Comparison of ENCODE assay signal across 8 cellular contexts in genomic region chr5:73591102-73591695, GRCh38. TPM values are rescaled to one million over a fixed set of nuclear protein-coding genes. Genes with fewer than 3 reads are reported as not detected.
DNase-seq lines count a peak whose midpoint lies in the region; ATAC-seq and TF ChIP-seq lines count a peak whose summit lies in the region.

No MANE protein-coding gene starts in this region.

- H2AFZ ChIP-seq in smooth muscle cell (ENCODE audit: low read depth) = no peak overlapping the region

- TF ChIP-seq CTCF in astrocyte of the spinal cord (IDR thresholded peaks at IDR 0.05; ENCODE audit: low read depth, low read length) = peak; percentile 65
- TF ChIP-seq CTCF in smooth muscle cell (IDR thresholded peaks at IDR 0.05; ENCODE audit: borderline replicate concordance, insufficient read depth, poor library complexity, severe bottlenecking) = peak; percentile 89

- WGBS in smooth muscle cell (ENCODE audit: low lambda C conversion rate) = 63% methylated on average over 4 of the region's 4 CpGs

- no peaks in the 10 kb centered on the region for H3K4me1 Mint-ChIP-seq in CD8-positive, alpha-beta memory T cell

- POLR2A ChIA-PET in CD8-positive, alpha-beta memory T cell (lab: Charles Lee) = no interaction called here

- in situ Hi-C loops in astrocyte of the spinal cord (cut with HindIII; ENCODE audit: low sequenced_read_pairs) = no loop called here

- H3F3A ChIP-seq in smooth muscle cell (ENCODE audit: low read depth) = no peaks in the 10 kb centered on the region

- no peak overlapping the region for H3K27ac Mint-ChIP-seq in CD8-positive, alpha-beta memory T cell

- H3K27me3 Mint-ChIP-seq in CD8-positive, alpha-beta memory T cell = peaks cover 0 to 2% of the 10 kb centered on the region in 2 donors

- H3K9ac ChIP-seq in smooth muscle cell (ENCODE audit: low read depth) = no peak overlapping the region

- no peaks in the 10 kb centered on the region for H3K36me3 Mint-ChIP-seq in CD8-positive, alpha-beta memory T cell

- no peaks in the 10 kb centered on the region for H3K9me3 Mint-ChIP-seq in CD8-positive, alpha-beta memory T cell

- no peaks in the 10 kb centered on the region for H3K79me2 ChIP-seq in smooth muscle cell (ENCODE audit: low read depth)

- CTCF ChIA-PET in CD8-positive, alpha-beta memory T cell (lab: Charles Lee) = interaction anchor here (0.7 to 4.3 kb wide), 14 partner anchors 9 to 1067 kb away, joined by 3 to 33 read pairs (median 6); partner anchors contain the start of genes ANKRA2 and UTP15

- H3K9me3 ChIP-seq in CD8-positive, alpha-beta memory T cell (ENCODE audit: low read length) = no peaks in the 10 kb centered on the region
- H3K9me3 ChIP-seq in smooth muscle cell (replicated peaks; ENCODE audit: low read depth) = no peaks in the 10 kb centered on the region

- no peaks in the 10 kb centered on the region for H3K4me1 ChIP-seq in CD8-positive, alpha-beta memory T cell (ENCODE audit: insufficient read depth, low read length)
- no peaks in the 10 kb centered on the region for H3K4me1 ChIP-seq in smooth muscle cell (ENCODE audit: low read depth)

- ATAC-seq in GM19035 (IDR thresholded peaks at IDR 0.05; ENCODE audit: unreplicated experiment) (peak; percentile 56), HG03457 (IDR thresholded peaks at IDR 0.05; ENCODE audit: unreplicated experiment) (no peak)

- H3K36me3 ChIP-seq in CD8-positive, alpha-beta memory T cell (ENCODE audit: insufficient read depth, low read length) = no peaks in the 10 kb centered on the region
- H3K36me3 ChIP-seq in smooth muscle cell (ENCODE audit: low read depth) = no peaks in the 10 kb centered on the region

- peak; percentile 8 to 54 (median 47) for DNase-seq in CD8-positive, alpha-beta memory T cell
- DNase-seq in LoVo (ENCODE audit: low spot score) (peak; percentile 76), RPMI7951 (ENCODE audit: low read depth) (peak; percentile 70), astrocyte of the spinal cord (ENCODE audit: low read depth, low spot score) (peak; percentile 91), iPS DF 19.7 (ENCODE audit: low read depth, low spot score) (peak; percentile 23), smooth muscle cell (lab: John Stamatoyannopoulos, UW; ENCODE audit: unreplicated experiment) (no peak)

- no peak overlapping the region for H3K27ac ChIP-seq in CD8-positive, alpha-beta memory T cell (ENCODE audit: low read depth, low read length)
- H3K27ac ChIP-seq in smooth muscle cell (ENCODE audit: low read depth) = peak overlapping the region; percentile 25

- no peaks in the 10 kb centered on the region for H4K20me1 ChIP-seq in smooth muscle cell (ENCODE audit: low read depth)

- H3K4me3 Mint-ChIP-seq in CD8-positive, alpha-beta memory T cell = no peak overlapping the region

- H3K4me2 ChIP-seq in smooth muscle cell = peak overlapping the region; percentile 17

- no peaks in the 10 kb centered on the region for H3K27me3 ChIP-seq in CD8-positive, alpha-beta memory T cell (ENCODE audit: insufficient read depth, low read length, poor library complexity, severe bottlenecking)
- no peaks in the 10 kb centered on the region for H3K27me3 ChIP-seq in smooth muscle cell (ENCODE audit: low read depth)

- H3K4me3 ChIP-seq in CD8-positive, alpha-beta memory T cell (ENCODE audit: low read length) = no peak overlapping the region
- H3K4me3 ChIP-seq in astrocyte of the spinal cord (ENCODE audit: low read depth, low read length) (no peak overlapping the region), smooth muscle cell (no peak overlapping the region)

RNA-seq across cellular contexts. Expression of gene UTP15, which starts 25.7 kb away (rescaled TPM):
- 10 to 100 TPM; 53.4 to 56.5 TPM for total RNA-seq in CD8-positive, alpha-beta memory T cell
- polyA plus RNA-seq in CD8-positive, alpha-beta memory T cell = 8.9 TPM
- total RNA-seq in RPMI7951 (2014; rRNA removed; shearing (Covaris generic)) = 14.7 and 19.0 TPM in 2 replicates
- total RNA-seq in smooth muscle cell = 15.2 and 25.5 TPM in 2 replicates
- 10.2 and 13.2 TPM in 2 replicates for polyA plus RNA-seq in smooth muscle cell

RNA-seq across cellular contexts. Expression of gene ANKRA2, which starts 25.8 kb away (rescaled TPM):
- 10 to 100 TPM; 16.4 to 22.3 TPM for total RNA-seq in CD8-positive, alpha-beta memory T cell
- 17.2 TPM for polyA plus RNA-seq in CD8-positive, alpha-beta memory T cell
- 15.2 and 19.5 TPM in 2 replicates for total RNA-seq in RPMI7951 (2014; rRNA removed; shearing (Covaris generic))
- total RNA-seq in smooth muscle cell = 34.4 and 37.6 TPM in 2 replicates
- 19.9 and 24.7 TPM in 2 replicates for polyA plus RNA-seq in smooth muscle cell

RNA-seq across cellular contexts. Expression of gene ARHGEF28, which starts 34.8 kb away (rescaled TPM):
- under 1 TPM; 0.27 to 0.28 TPM for total RNA-seq in CD8-positive, alpha-beta memory T cell
- polyA plus RNA-seq in CD8-positive, alpha-beta memory T cell = 0.24 TPM
- 11.3 and 13.4 TPM in 2 replicates for total RNA-seq in RPMI7951 (2014; rRNA removed; shearing (Covaris generic))
- 0.63 and 0.90 TPM in 2 replicates for total RNA-seq in smooth muscle cell
- 0.19 and 0.24 TPM in 2 replicates for polyA plus RNA-seq in smooth muscle cell
